ENCODE assay signal across 1 cellular context in genomic region chr17:82483836-82484235, GRCh38.
TF ChIP-seq lines count a peak whose summit lies in the region.

No MANE protein-coding gene starts in this region.

TF ChIP-seq in HepG2, 621 proteins besides CTCF, POLR2A, EP300 and RAD21 (continued from another document):
- TF ChIP-seq, protein P1, sequence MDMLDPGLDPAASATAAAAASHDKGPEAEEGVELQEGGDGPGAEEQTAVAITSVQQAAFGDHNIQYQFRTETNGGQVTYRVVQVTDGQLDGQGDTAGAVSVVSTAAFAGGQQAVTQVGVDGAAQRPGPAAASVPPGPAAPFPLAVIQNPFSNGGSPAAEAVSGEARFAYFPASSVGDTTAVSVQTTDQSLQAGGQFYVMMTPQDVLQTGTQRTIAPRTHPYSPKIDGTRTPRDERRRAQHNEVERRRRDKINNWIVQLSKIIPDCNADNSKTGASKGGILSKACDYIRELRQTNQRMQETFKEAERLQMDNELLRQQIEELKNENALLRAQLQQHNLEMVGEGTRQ (IDR thresholded peaks at IDR 0.05; ENCODE audit: low read depth, low read length): no peak
- TF ChIP-seq, protein P1 (CRISPR knock-in tag; IDR thresholded peaks at IDR 0.05; ENCODE audit: borderline replicate concordance): no peak
